Comparison of ENCODE assay signal across 2 cellular contexts in genomic region chr11:68584097-68584496, GRCh38.
A peak's percentile ranks its signal among the peaks of the same experiment; 100 is the strongest.
TF ChIP-seq lines count a peak whose summit lies in the region.

No MANE protein-coding gene starts in this region.

TF ChIP-seq in HEK293, 187 proteins besides CTCF, POLR2A, EP300 and RAD21 (continued from another document):
- TF ChIP-seq ZNF140 (tag by site-specific recombination; IDR thresholded peaks at IDR 0.05): no peak
- no peak for TF ChIP-seq ZNF76 (tag by site-specific recombination; IDR thresholded peaks at IDR 0.05; ENCODE audit: borderline replicate concordance, low read depth)
- TF ChIP-seq, protein P1, sequence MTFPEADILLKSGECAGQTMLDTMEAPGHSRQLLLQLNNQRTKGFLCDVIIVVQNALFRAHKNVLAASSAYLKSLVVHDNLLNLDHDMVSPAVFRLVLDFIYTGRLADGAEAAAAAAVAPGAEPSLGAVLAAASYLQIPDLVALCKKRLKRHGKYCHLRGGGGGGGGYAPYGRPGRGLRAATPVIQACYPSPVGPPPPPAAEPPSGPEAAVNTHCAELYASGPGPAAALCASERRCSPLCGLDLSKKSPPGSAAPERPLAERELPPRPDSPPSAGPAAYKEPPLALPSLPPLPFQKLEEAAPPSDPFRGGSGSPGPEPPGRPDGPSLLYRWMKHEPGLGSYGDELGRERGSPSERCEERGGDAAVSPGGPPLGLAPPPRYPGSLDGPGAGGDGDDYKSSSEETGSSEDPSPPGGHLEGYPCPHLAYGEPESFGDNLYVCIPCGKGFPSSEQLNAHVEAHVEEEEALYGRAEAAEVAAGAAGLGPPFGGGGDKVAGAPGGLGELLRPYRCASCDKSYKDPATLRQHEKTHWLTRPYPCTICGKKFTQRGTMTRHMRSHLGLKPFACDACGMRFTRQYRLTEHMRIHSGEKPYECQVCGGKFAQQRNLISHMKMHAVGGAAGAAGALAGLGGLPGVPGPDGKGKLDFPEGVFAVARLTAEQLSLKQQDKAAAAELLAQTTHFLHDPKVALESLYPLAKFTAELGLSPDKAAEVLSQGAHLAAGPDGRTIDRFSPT (tag by site-specific recombination; IDR thresholded peaks at IDR 0.05): no peak
- no peak for TF ChIP-seq HOXD13 (CRISPR knock-in tag; IDR thresholded peaks at IDR 0.05; ENCODE audit: borderline replicate concordance)
- TF ChIP-seq, protein P2, sequence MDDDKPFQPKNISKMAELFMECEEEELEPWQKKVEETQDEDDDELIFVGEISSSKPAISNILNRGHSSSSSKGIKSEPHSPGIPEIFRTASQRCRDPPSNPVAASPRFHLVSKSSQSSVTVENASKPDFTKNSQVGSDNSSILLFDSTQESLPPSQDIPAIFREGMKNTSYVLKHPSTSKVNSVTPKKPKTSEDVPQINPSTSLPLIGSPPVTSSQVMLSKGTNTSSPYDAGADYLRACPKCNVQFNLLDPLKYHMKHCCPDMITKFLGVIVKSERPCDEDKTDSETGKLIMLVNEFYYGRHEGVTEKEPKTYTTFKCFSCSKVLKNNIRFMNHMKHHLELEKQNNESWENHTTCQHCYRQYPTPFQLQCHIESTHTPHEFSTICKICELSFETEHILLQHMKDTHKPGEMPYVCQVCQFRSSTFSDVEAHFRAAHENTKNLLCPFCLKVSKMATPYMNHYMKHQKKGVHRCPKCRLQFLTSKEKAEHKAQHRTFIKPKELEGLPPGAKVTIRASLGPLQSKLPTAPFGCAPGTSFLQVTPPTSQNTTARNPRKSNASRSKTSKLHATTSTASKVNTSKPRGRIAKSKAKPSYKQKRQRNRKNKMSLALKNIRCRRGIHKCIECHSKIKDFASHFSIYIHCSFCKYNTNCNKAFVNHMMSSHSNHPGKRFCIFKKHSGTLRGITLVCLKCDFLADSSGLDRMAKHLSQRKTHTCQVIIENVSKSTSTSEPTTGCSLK (tag by site-specific recombination; IDR thresholded peaks at IDR 0.05): no peak
- TF ChIP-seq MEIS1 (CRISPR knock-in tag; IDR thresholded peaks at IDR 0.05; ENCODE audit: borderline replicate concordance): no peak
- peak; percentile 60 for TF ChIP-seq SCRT2 (tag by site-specific recombination; IDR thresholded peaks at IDR 0.05)

TF ChIP-seq in HepG2, 621 proteins besides CTCF, POLR2A, EP300 and RAD21 (continued from another document):
- TF ChIP-seq ZNF687 (CRISPR knock-in tag; IDR thresholded peaks at IDR 0.05): peak; percentile 19; the same call in 1 of the 2 replicates
- no peak for TF ChIP-seq ZNF350 (CRISPR knock-in tag; IDR thresholded peaks at IDR 0.05; ENCODE audit: borderline replicate concordance, low read depth)
- TF ChIP-seq ZNF598 (CRISPR knock-in tag; IDR thresholded peaks at IDR 0.05; ENCODE audit: borderline replicate concordance): no peak
- TF ChIP-seq, protein P3, sequence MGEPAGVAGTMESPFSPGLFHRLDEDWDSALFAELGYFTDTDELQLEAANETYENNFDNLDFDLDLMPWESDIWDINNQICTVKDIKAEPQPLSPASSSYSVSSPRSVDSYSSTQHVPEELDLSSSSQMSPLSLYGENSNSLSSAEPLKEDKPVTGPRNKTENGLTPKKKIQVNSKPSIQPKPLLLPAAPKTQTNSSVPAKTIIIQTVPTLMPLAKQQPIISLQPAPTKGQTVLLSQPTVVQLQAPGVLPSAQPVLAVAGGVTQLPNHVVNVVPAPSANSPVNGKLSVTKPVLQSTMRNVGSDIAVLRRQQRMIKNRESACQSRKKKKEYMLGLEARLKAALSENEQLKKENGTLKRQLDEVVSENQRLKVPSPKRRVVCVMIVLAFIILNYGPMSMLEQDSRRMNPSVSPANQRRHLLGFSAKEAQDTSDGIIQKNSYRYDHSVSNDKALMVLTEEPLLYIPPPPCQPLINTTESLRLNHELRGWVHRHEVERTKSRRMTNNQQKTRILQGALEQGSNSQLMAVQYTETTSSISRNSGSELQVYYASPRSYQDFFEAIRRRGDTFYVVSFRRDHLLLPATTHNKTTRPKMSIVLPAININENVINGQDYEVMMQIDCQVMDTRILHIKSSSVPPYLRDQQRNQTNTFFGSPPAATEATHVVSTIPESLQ (CRISPR knock-in tag; conservative IDR thresholded peaks at IDR 0.05): no peak
- TF ChIP-seq ZFP41 (CRISPR knock-in tag; IDR thresholded peaks at IDR 0.05; ENCODE audit: borderline replicate concordance): no peak
- no peak for TF ChIP-seq ZNF564 (CRISPR knock-in tag; IDR thresholded peaks at IDR 0.05)
- TF ChIP-seq ZNF607 (CRISPR knock-in tag; IDR thresholded peaks at IDR 0.05; ENCODE audit: borderline replicate concordance): no peak
- no peak for TF ChIP-seq ZNF136 (CRISPR knock-in tag; IDR thresholded peaks at IDR 0.05; ENCODE audit: low read depth)
- no peak for TF ChIP-seq REST (IDR thresholded peaks at IDR 0.05; ENCODE audit: borderline replicate concordance in 1 of 2, low read depth in 1 of 2, low read length in 2 of 2)
- 0 out of 2 replicates have a peak, but pooled peaks have one; percentile 34 for TF ChIP-seq ETV5 (CRISPR knock-in tag; IDR thresholded peaks at IDR 0.05; ENCODE audit: borderline replicate concordance)
- no peak for TF ChIP-seq ZSCAN31 (CRISPR knock-in tag; IDR thresholded peaks at IDR 0.05; ENCODE audit: low read depth)
- TF ChIP-seq, protein P4, sequence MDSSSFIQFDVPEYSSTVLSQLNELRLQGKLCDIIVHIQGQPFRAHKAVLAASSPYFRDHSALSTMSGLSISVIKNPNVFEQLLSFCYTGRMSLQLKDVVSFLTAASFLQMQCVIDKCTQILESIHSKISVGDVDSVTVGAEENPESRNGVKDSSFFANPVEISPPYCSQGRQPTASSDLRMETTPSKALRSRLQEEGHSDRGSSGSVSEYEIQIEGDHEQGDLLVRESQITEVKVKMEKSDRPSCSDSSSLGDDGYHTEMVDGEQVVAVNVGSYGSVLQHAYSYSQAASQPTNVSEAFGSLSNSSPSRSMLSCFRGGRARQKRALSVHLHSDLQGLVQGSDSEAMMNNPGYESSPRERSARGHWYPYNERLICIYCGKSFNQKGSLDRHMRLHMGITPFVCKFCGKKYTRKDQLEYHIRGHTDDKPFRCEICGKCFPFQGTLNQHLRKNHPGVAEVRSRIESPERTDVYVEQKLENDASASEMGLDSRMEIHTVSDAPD (CRISPR knock-in tag; IDR thresholded peaks at IDR 0.05): no peak
- no peak for TF ChIP-seq PITX1 (CRISPR knock-in tag; IDR thresholded peaks at IDR 0.05)
- peak; percentile 23 for TF ChIP-seq RBM22 (optimal IDR thresholded peaks at IDR 0.05; ENCODE audit: low read length)
- TF ChIP-seq GABPB1 (CRISPR knock-in tag; IDR thresholded peaks at IDR 0.05): 0 out of 2 replicates have a peak, but pooled peaks have one; percentile 19
- TF ChIP-seq ZNF407 (CRISPR knock-in tag; IDR thresholded peaks at IDR 0.05; ENCODE audit: not compliant biosample characterization): no peak
- TF ChIP-seq THAP8 (CRISPR knock-in tag; IDR thresholded peaks at IDR 0.05; ENCODE audit: borderline replicate concordance): no peak
- TF ChIP-seq ZNF101 (CRISPR knock-in tag; IDR thresholded peaks at IDR 0.05; ENCODE audit: borderline replicate concordance, low read depth): no peak
- no peak for TF ChIP-seq MTF1 (CRISPR knock-in tag; IDR thresholded peaks at IDR 0.05)
- TF ChIP-seq ZNF569 (CRISPR knock-in tag; IDR thresholded peaks at IDR 0.05; ENCODE audit: borderline replicate concordance): no peak
- TF ChIP-seq GFI1 (CRISPR knock-in tag; IDR thresholded peaks at IDR 0.05; ENCODE audit: borderline replicate concordance): no peak
TF ChIP-seq in HepG2: peak in this region for 6.
